In genomic region chr10:87000491-87000890, GRCh38 we compare ENCODE assay signal across 1 cellular context.
TF ChIP-seq lines count a peak whose summit lies in the region.

No MANE protein-coding gene starts in this region.

TF ChIP-seq in endothelial cell of umbilical vein, 7 proteins besides CTCF, POLR2A, EP300 and RAD21:
- TF ChIP-seq MAX (IDR thresholded peaks at IDR 0.05; ENCODE audit: insufficient read depth, insufficient read length) (no peak), MYC (IDR thresholded peaks at IDR 0.05; ENCODE audit: low read depth, low read length) (no peak), GATA2 (IDR thresholded peaks at IDR 0.05; ENCODE audit: insufficient read depth, insufficient read length, low read depth, low read length) (no peak), JUN (IDR thresholded peaks at IDR 0.05; ENCODE audit: borderline replicate concordance, insufficient read depth, insufficient read length, low read depth) (no peak), FOS (IDR thresholded peaks at IDR 0.05; ENCODE audit: borderline replicate concordance, insufficient read depth, low read length) (no peak), POLR2AphosphoS5 (IDR thresholded peaks at IDR 0.05; ENCODE audit: insufficient read depth, low read depth, low read length) (no peak), EZH2 (IDR thresholded peaks at IDR 0.05; ENCODE audit: borderline replicate concordance, low read depth, low read length, severe bottlenecking) (no peak)
